In genomic region chr2:60945341-60945740, GRCh38 we compare ENCODE assay signal across 15 cellular contexts.
A peak's percentile ranks its signal among the peaks of the same experiment; 100 is the strongest.
DNase-seq lines count a peak whose midpoint lies in the region; TF ChIP-seq lines count a peak whose summit lies in the region.
"Had no signal": no experiment of that assay in that cellular context is flagged by ENCODE, and none has a peak within 500 bp of the region (broad histone marks: within the 10 kb centered on the region; RNA-seq: fewer than 3 reads in every experiment).

No MANE protein-coding gene starts in this region.

- H3K27ac ChIP-seq in colonic mucosa: no peak overlapping the region

- in situ Hi-C loops in G401 (cut with HindIII; ENCODE audit: low sequenced_read_pairs): loop anchor here (5.0 kb wide), 1 partner anchor 33 kb away; no protein-coding TSS in a partner anchor

- no peaks in the 10 kb centered on the region for H3K4me1 ChIP-seq in colonic mucosa
- H3K4me1 ChIP-seq: BE2C had no signal

- no peak overlapping the region for H3K9ac ChIP-seq in colonic mucosa (ENCODE audit: low read depth in 2 of 2, low read length in 2 of 2)

- DNase-seq in G401 (ENCODE audit: low spot score): peak; percentile 80
- DNase-seq in NCI-H1694 (lab: John Stamatoyannopoulos, UW): peak; percentile 94
- peak; percentile 53 for DNase-seq in NCI-H510A treated with DMSO at 0.1 percent for 48 hours (lab: John Stamatoyannopoulos, UW)
- DNase-seq in cerebellum (ENCODE audit: low spot score): peak; percentile 68
- no peak for DNase-seq in COLO668 (lab: John Stamatoyannopoulos, UW; ENCODE audit: unreplicated experiment)
- DNase-seq in activated gamma-delta T cell treated with Interleukin-2 at 50 U/mL for 16 hours: no peak
- no peak for DNase-seq in colonic mucosa
- DNase-seq in nucleus accumbens (lab: John Stamatoyannopoulos, UW): no peak
- DNase-seq: BE2C; Calu3; CD4-positive, alpha-beta T cell; GF-D8; KBM-7; MV-4-11; NCI-H1436 had no signal

- H3K9me3 ChIP-seq in colonic mucosa: no peaks in the 10 kb centered on the region
- H3K9me3 ChIP-seq: BE2C had no signal

- no peaks in the 10 kb centered on the region for H3K36me3 ChIP-seq in colonic mucosa
- H3K36me3 ChIP-seq: BE2C had no signal

- intact Hi-C loops in colonic mucosa (cut with DNase I): no loop called here

- H3K4me3 ChIP-seq in colonic mucosa: no peak overlapping the region

- no peaks in the 10 kb centered on the region for H3K27me3 ChIP-seq in colonic mucosa
- H3K27me3 ChIP-seq: BE2C had no signal

- TF ChIP-seq CTCF in colonic mucosa (IDR thresholded peaks at IDR 0.05): no peak

Comparison
In these comparisons a context has a peak if more than half of its experiments do, and no peak if none do; other contexts are left out.
1. DNase-seq: peak in G401 (single experiment), NCI-H1694 (single experiment), NCI-H510A treated with DMSO at 0.1 percent for 48 hours (single experiment) and cerebellum (single experiment); none in COLO668 (single experiment), activated gamma-delta T cell treated with Interleukin-2 at 50 U/mL for 16 hours (single experiment), colonic mucosa (single experiment) and nucleus accumbens (0 of 56).